Comparison of ENCODE assay signal across 40 cellular contexts in the genomic region with DNA sequence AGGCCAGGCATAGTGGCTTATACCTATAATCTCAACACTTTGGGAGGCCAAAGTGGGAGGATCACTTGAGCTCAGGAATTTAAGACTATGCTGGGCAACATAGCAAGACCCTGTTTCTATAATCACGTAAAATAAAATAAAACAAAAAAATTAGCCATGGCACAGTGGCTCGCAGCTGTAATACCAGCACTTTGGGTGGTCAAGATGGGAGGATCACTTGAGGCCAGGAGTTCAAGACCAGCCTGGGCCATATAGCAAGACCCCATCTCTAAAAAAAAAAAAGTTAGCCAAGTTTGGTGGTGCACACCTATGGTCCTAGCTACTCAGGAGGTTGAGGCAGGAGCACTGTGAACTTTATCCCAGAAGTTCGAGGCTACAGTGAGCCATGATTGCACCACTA.
"Had no signal": no experiment of that assay in that cellular context is flagged by ENCODE, and none has a peak within 500 bp of the region (broad histone marks: within the 10 kb centered on the region; RNA-seq: fewer than 3 reads in every experiment).

No MANE protein-coding gene starts in this region.

- H3K4me1 ChIP-seq: adrenal gland, ascending aorta, body of pancreas, breast epithelium had no signal

- H3K27ac ChIP-seq: adrenal gland, ascending aorta, body of pancreas, brain microvascular endothelial cell, breast epithelium, cardiac muscle cell had no signal

- H3K4me3 Mint-ChIP-seq: activated naive CD4-positive, alpha-beta T cell treated with anti-CD3 and anti-CD28 coated beads for 36 hours; activated naive CD4-positive, alpha-beta T cell treated with anti-CD3 and anti-CD28 coated beads, Interleukin-2, amount 10 ng/mL, durations not matched to agents 7 days and 5 days; activated naive CD4-positive, alpha-beta T cell treated with anti-CD3 and anti-CD28 coated beads, Interleukin-2, amount 50 U/mL, for 24 hours; activated naive CD8-positive, alpha-beta T cell; activated naive CD8-positive, alpha-beta T cell treated with anti-CD3 and anti-CD28 coated beads for 36 hours; activated naive CD8-positive, alpha-beta T cell treated with anti-CD3 and anti-CD28 coated beads, Interleukin-2, amount 10 ng/mL, durations not matched to agents 7 days and 5 days; activated naive CD8-positive, alpha-beta T cell treated with anti-CD3 and anti-CD28 coated beads, Interleukin-2, amount 50 U/mL, for 24 hours; activated T-cell treated with anti-CD3 and anti-CD28 coated beads, Interleukin-2, amount 50 U/mL, for 24 hours; activated T-cell treated with anti-CD3 and anti-CD28 coated beads, Interleukin-2, amount 50 U/mL, for 4 hours; activated T-cell treated with anti-CD3 and anti-CD28 coated beads, Interleukin-2, amount 50 U/mL, for 72 hours; activated T-helper 1 cell treated with anti-CD3 and anti-CD28 coated beads, Interleukin-12 subunit alpha, Interleukin-12 subunit beta, Interleukin-2, Interleukin-4 antibody, amounts not matched to agents 30 ng/mL and 10 ng/mL and 1 ng/mL, durations not matched to agents 14 hours and 24 hours and 36 hours; activated T-helper 17 cell treated with anti-CD3 and anti-CD28 coated beads, Interleukin-2, amount 50 U/mL, for 72 hours; brain; central memory CD8-positive, alpha-beta T cell had no signal

- H3K4me1 Mint-ChIP-seq: activated naive CD4-positive, alpha-beta T cell treated with anti-CD3 and anti-CD28 coated beads, Interleukin-2, amount 50 U/mL, for 24 hours; activated naive CD8-positive, alpha-beta T cell treated with anti-CD3 and anti-CD28 coated beads for 36 hours; activated naive CD8-positive, alpha-beta T cell treated with anti-CD3 and anti-CD28 coated beads, Interleukin-2, amount 50 U/mL, for 24 hours; activated T-helper 17 cell treated with anti-CD3 and anti-CD28 coated beads, Interleukin-2, amount 50 U/mL, for 72 hours; brain; central memory CD8-positive, alpha-beta T cell had no signal

- H3K4me3 ChIP-seq: adrenal gland, ascending aorta, body of pancreas, breast epithelium, cardiac muscle cell had no signal

- H3K9me3 Mint-ChIP-seq: activated naive CD4-positive, alpha-beta T cell treated with anti-CD3 and anti-CD28 coated beads for 36 hours; activated naive CD4-positive, alpha-beta T cell treated with anti-CD3 and anti-CD28 coated beads, Interleukin-2, amount 10 ng/mL, durations not matched to agents 7 days and 5 days; activated naive CD4-positive, alpha-beta T cell treated with anti-CD3 and anti-CD28 coated beads, Interleukin-2, amount 50 U/mL, for 24 hours; activated naive CD4-positive, alpha-beta T cell treated with anti-CD3 and anti-CD28 coated beads, Interleukin-2, amount 50 U/mL, for 72 hours; activated naive CD8-positive, alpha-beta T cell treated with anti-CD3 and anti-CD28 coated beads for 36 hours; activated naive CD8-positive, alpha-beta T cell treated with anti-CD3 and anti-CD28 coated beads, Interleukin-2, amount 10 ng/mL, durations not matched to agents 7 days and 5 days; activated naive CD8-positive, alpha-beta T cell treated with anti-CD3 and anti-CD28 coated beads, Interleukin-2, amount 50 U/mL, for 24 hours; activated T-cell treated with anti-CD3 and anti-CD28 coated beads, Interleukin-2, amount 50 U/mL, for 24 hours; activated T-cell treated with anti-CD3 and anti-CD28 coated beads, Interleukin-2, amount 50 U/mL, for 4 hours; activated T-cell treated with anti-CD3 and anti-CD28 coated beads, Interleukin-2, amount 50 U/mL, for 72 hours; activated T-helper 1 cell treated with anti-CD3 and anti-CD28 coated beads, Interleukin-12 subunit alpha, Interleukin-12 subunit beta, Interleukin-2, Interleukin-4 antibody, amounts not matched to agents 30 ng/mL and 10 ng/mL and 1 ng/mL, durations not matched to agents 14 hours and 24 hours and 36 hours; activated T-helper 17 cell treated with anti-CD3 and anti-CD28 coated beads, Interleukin-2, amount 50 U/mL, for 72 hours; activated T-helper 2 cell treated with anti-CD3 and anti-CD28 coated beads, Interferon-gamma antibody, Interleukin-2, Interleukin-4, amounts not matched to agents 10 μg/mL and 5 μg/mL and 100 μg/mL, durations not matched to agents 14 hours and 24 hours and 36 hours; brain; central memory CD8-positive, alpha-beta T cell had no signal

- H3K36me3 ChIP-seq: adrenal gland, ascending aorta, breast epithelium had no signal

- H3K36me3 Mint-ChIP-seq: activated naive CD4-positive, alpha-beta T cell treated with anti-CD3 and anti-CD28 coated beads, Interleukin-2, amount 50 U/mL, for 24 hours had no signal

- H3K27me3 ChIP-seq: adrenal gland, ascending aorta, body of pancreas, brain microvascular endothelial cell, breast epithelium, cardiac muscle cell had no signal

- H3K27ac Mint-ChIP-seq: activated naive CD4-positive, alpha-beta T cell treated with anti-CD3 and anti-CD28 coated beads for 36 hours; activated naive CD4-positive, alpha-beta T cell treated with anti-CD3 and anti-CD28 coated beads, Interleukin-2, amount 10 ng/mL, durations not matched to agents 7 days and 5 days; activated naive CD4-positive, alpha-beta T cell treated with anti-CD3 and anti-CD28 coated beads, Interleukin-2, amount 50 U/mL, for 24 hours; activated naive CD4-positive, alpha-beta T cell treated with anti-CD3 and anti-CD28 coated beads, Interleukin-2, amount 50 U/mL, for 72 hours; activated naive CD8-positive, alpha-beta T cell; activated naive CD8-positive, alpha-beta T cell treated with anti-CD3 and anti-CD28 coated beads for 36 hours; activated naive CD8-positive, alpha-beta T cell treated with anti-CD3 and anti-CD28 coated beads, Interleukin-2, amount 10 ng/mL, durations not matched to agents 7 days and 5 days; activated naive CD8-positive, alpha-beta T cell treated with anti-CD3 and anti-CD28 coated beads, Interleukin-2, amount 50 U/mL, for 24 hours; activated T-cell treated with anti-CD3 and anti-CD28 coated beads, Interleukin-2, amount 50 U/mL, for 24 hours; activated T-cell treated with anti-CD3 and anti-CD28 coated beads, Interleukin-2, amount 50 U/mL, for 72 hours; activated T-helper 1 cell treated with anti-CD3 and anti-CD28 coated beads, Interleukin-12 subunit alpha, Interleukin-12 subunit beta, Interleukin-2, Interleukin-4 antibody, amounts not matched to agents 30 ng/mL and 10 ng/mL and 1 ng/mL, durations not matched to agents 14 hours and 24 hours and 36 hours; activated T-helper 17 cell treated with anti-CD3 and anti-CD28 coated beads, Interleukin-2, amount 50 U/mL, for 72 hours; activated T-helper 2 cell treated with anti-CD3 and anti-CD28 coated beads, Interferon-gamma antibody, Interleukin-2, Interleukin-4, amounts not matched to agents 10 μg/mL and 5 μg/mL and 100 μg/mL, durations not matched to agents 14 hours and 24 hours and 36 hours; brain had no signal

- DNase-seq: activated effector memory CD4-positive, alpha-beta T cell treated with anti-CD3 and anti-CD28 coated beads, Interleukin-2, amount 50 U/mL, for 16 hours; activated effector memory CD4-positive, alpha-beta T cell treated with Interleukin-2 at 50 U/mL for 16 hours; activated gamma-delta T cell; activated gamma-delta T cell treated with Interleukin-2 at 50 U/mL for 16 hours; activated naive CD4-positive, alpha-beta T cell; activated naive CD4-positive, alpha-beta T cell treated with anti-CD3 and anti-CD28 coated beads for 36 hours; activated naive CD4-positive, alpha-beta T cell treated with anti-CD3 and anti-CD28 coated beads, Interleukin-2, amount 10 ng/mL, durations not matched to agents 7 days and 5 days; activated naive CD4-positive, alpha-beta T cell treated with anti-CD3 and anti-CD28 coated beads, Interleukin-2, amount 50 U/mL, for 16 hours; activated naive CD4-positive, alpha-beta T cell treated with Interleukin-2 at 50 U/mL for 16 hours; activated naive CD8-positive, alpha-beta T cell treated with anti-CD3 and anti-CD28 coated beads for 36 hours; activated naive CD8-positive, alpha-beta T cell treated with anti-CD3 and anti-CD28 coated beads, Interleukin-2, amount 10 ng/mL, durations not matched to agents 7 days and 5 days; activated naive CD8-positive, alpha-beta T cell treated with anti-CD3 and anti-CD28 coated beads, Interleukin-2, amount 50 U/mL, for 24 hours; activated T-cell treated with anti-CD3 and anti-CD28 coated beads, Interleukin-2, amount 50 U/mL, for 1 hour; activated T-cell treated with anti-CD3 and anti-CD28 coated beads, Interleukin-2, amount 50 U/mL, for 24 hours; activated T-cell treated with anti-CD3 and anti-CD28 coated beads, Interleukin-2, amount 50 U/mL, for 4 hours; activated T-cell treated with anti-CD3 and anti-CD28 coated beads, Interleukin-2, amount 50 U/mL, for 48 hours; activated T-cell treated with anti-CD3 and anti-CD28 coated beads, Interleukin-2, amount 50 U/mL, for 72 hours; adrenal gland; amniotic stem cell; amygdala; anterior cingulate cortex; aorta; body of pancreas; brain microvascular endothelial cell; caudate nucleus; central memory CD4-positive, alpha-beta T cell; cerebellar nuclear complex had no signal

- H3K9me3 ChIP-seq: adrenal gland, ascending aorta, body of pancreas, breast epithelium had no signal

- ATAC-seq: activated naive CD4-positive, alpha-beta T cell treated with anti-CD3 and anti-CD28 coated beads, Interleukin-2, amount 50 U/mL, for 72 hours; activated naive CD8-positive, alpha-beta T cell treated with anti-CD3 and anti-CD28 coated beads, Interleukin-2, amount 50 U/mL, for 24 hours; activated T-cell treated with anti-CD3 and anti-CD28 coated beads, Interleukin-2, amount 50 U/mL, for 4 hours; activated T-cell treated with anti-CD3 and anti-CD28 coated beads, Interleukin-2, amount 50 U/mL, for 72 hours; activated T-helper 17 cell treated with anti-CD3 and anti-CD28 coated beads, Interleukin-2, amount 50 U/mL, for 72 hours; body of pancreas had no signal

- H3K27me3 Mint-ChIP-seq: activated naive CD4-positive, alpha-beta T cell treated with anti-CD3 and anti-CD28 coated beads, Interleukin-2, amount 10 ng/mL, durations not matched to agents 7 days and 5 days; activated naive CD4-positive, alpha-beta T cell treated with anti-CD3 and anti-CD28 coated beads, Interleukin-2, amount 50 U/mL, for 24 hours; activated naive CD8-positive, alpha-beta T cell; activated naive CD8-positive, alpha-beta T cell treated with anti-CD3 and anti-CD28 coated beads for 36 hours; activated naive CD8-positive, alpha-beta T cell treated with anti-CD3 and anti-CD28 coated beads, Interleukin-2, amount 10 ng/mL, durations not matched to agents 7 days and 5 days; activated naive CD8-positive, alpha-beta T cell treated with anti-CD3 and anti-CD28 coated beads, Interleukin-2, amount 50 U/mL, for 24 hours; activated T-cell treated with anti-CD3 and anti-CD28 coated beads, Interleukin-2, amount 50 U/mL, for 24 hours; activated T-helper 17 cell treated with anti-CD3 and anti-CD28 coated beads, Interleukin-2, amount 50 U/mL, for 72 hours; brain; central memory CD8-positive, alpha-beta T cell had no signal

- FAIRE-seq: astrocyte, bronchial epithelial cell had no signal
